25 cellular contexts compared by ENCODE assay signal in genomic region chr13:66774046-66774445, GRCh38.
DNase-seq lines count a peak whose midpoint lies in the region; ATAC-seq, FAIRE-seq and TF ChIP-seq lines count a peak whose summit lies in the region.
"Had no signal": no experiment of that assay in that cellular context is flagged by ENCODE, and none has a peak within 500 bp of the region (broad histone marks: within the 10 kb centered on the region; RNA-seq: fewer than 3 reads in every experiment).

No MANE protein-coding gene starts in this region.

- H4K20me1 ChIP-seq in mammary epithelial cell (ENCODE audit: insufficient read depth, low read length): no peaks in the 10 kb centered on the region
- H4K20me1 ChIP-seq: BLaER1 treated with 17β-estradiol and CSF1 and Interleukin-3, amounts not matched to agents 10 nM and 100 nM had no signal

- no peak overlapping the region for H3K4me3 ChIP-seq in mammary epithelial cell (replicated peaks in 1 of 3; ENCODE audit: insufficient read depth in 1 of 3, low read depth in 2 of 3, low read length in 3 of 3)
- no peak overlapping the region for H3K4me3 ChIP-seq in bronchial epithelial cell (ENCODE audit: low read depth, low read length)
- H3K4me3 ChIP-seq: A549; BLaER1 treated with 17β-estradiol and CSF1 and Interleukin-3, amounts not matched to agents 10 nM and 100 nM; GM12878; HAP-1 had no signal

- no peak for ATAC-seq in foreskin keratinocyte
- ATAC-seq: A549, GM12878 had no signal

- WGBS in mammary epithelial cell (ENCODE audit: low coverage, missing lambda C conversion rate): 61% methylated on average over 2 of the region's 2 CpGs

- TF ChIP-seq CTCF in mammary epithelial cell (conservative IDR thresholded peaks at IDR 0.05 in 1 of 2, IDR thresholded peaks at IDR 0.05 in 1 of 2; ENCODE audit: extremely low read depth in 1 of 2, insufficient read depth in 1 of 2, low read depth in 1 of 2, low read length in 2 of 2) (no peak), MCF 10A (IDR thresholded peaks at IDR 0.05; ENCODE audit: unreplicated experiment) (no peak), bronchial epithelial cell (IDR thresholded peaks at IDR 0.05; ENCODE audit: insufficient read depth, low read length, severe bottlenecking) (no peak), foreskin keratinocyte (conservative IDR thresholded peaks at IDR 0.05) (no peak), GM20000 (IDR thresholded peaks at IDR 0.05; ENCODE audit: extremely low read depth, missing control alignments) (no peak)

- no peaks in the 10 kb centered on the region for H3K27me3 Mint-ChIP-seq in MCF 10A (ENCODE audit: insufficient read depth, unreplicated experiment)
- H3K27me3 Mint-ChIP-seq: CD4-positive, alpha-beta T cell; CD8-positive, alpha-beta memory T cell had no signal

- no peaks in the 10 kb centered on the region for H3K9me3 ChIP-seq in mammary epithelial cell (replicated peaks; ENCODE audit: insufficient read depth, low read length)
- H3K9me3 ChIP-seq: A549; BE2C; BLaER1 treated with 17β-estradiol and CSF1 and Interleukin-3, amounts not matched to agents 10 nM and 100 nM; HAP-1 had no signal

- H3K36me3 ChIP-seq in mammary epithelial cell (ENCODE audit: insufficient read depth, low read length) (no peaks in the 10 kb centered on the region), bronchial epithelial cell (ENCODE audit: control insufficient read depth, insufficient read depth, low read length) (no peaks in the 10 kb centered on the region)
- H3K36me3 ChIP-seq: BE2C; BLaER1 treated with 17β-estradiol and CSF1 and Interleukin-3, amounts not matched to agents 10 nM and 100 nM; HAP-1 had no signal

- no peaks in the 10 kb centered on the region for H3K36me3 Mint-ChIP-seq in MCF 10A (ENCODE audit: insufficient read depth, unreplicated experiment)
- H3K36me3 Mint-ChIP-seq: CD14-positive monocyte; CD8-positive, alpha-beta memory T cell had no signal

- no peak overlapping the region for H3K4me2 ChIP-seq in mammary epithelial cell (ENCODE audit: insufficient read depth, low read depth, low read length)
- H3K4me2 ChIP-seq: A549; BLaER1 treated with 17β-estradiol and CSF1 and Interleukin-3, amounts not matched to agents 10 nM and 100 nM had no signal

- dilution Hi-C loops in mammary epithelial cell (cut with HindIII; ENCODE audit: low sequenced_read_pairs): no loop called here

- BruUV-seq in mammary epithelial cell (replicated peaks; lab: Mats Ljungman, UMichigan) (no TSS peak), MCF 10A (replicated peaks; lab: Mats Ljungman, UMichigan) (no TSS peak)

- intact Hi-C loops in mammary epithelial cell (cut with micrococcal nuclease) (no loop called here), MCF 10A (cut with micrococcal nuclease) (no loop called here)

- H3K27me3 ChIP-seq in mammary epithelial cell (ENCODE audit: insufficient read depth, low read length) (peaks cover 3% of the 10 kb centered on the region), bronchial epithelial cell (ENCODE audit: control insufficient read depth, insufficient read depth, low read length) (no peaks in the 10 kb centered on the region), foreskin keratinocyte (no peaks in the 10 kb centered on the region)
- H3K27me3 ChIP-seq: BE2C; BLaER1 treated with 17β-estradiol and CSF1 and Interleukin-3, amounts not matched to agents 10 nM and 100 nM had no signal

- no peak overlapping the region for H3K9ac ChIP-seq in mammary epithelial cell (ENCODE audit: insufficient read depth, low read length)
- H3K9ac ChIP-seq: BLaER1 treated with 17β-estradiol and CSF1 and Interleukin-3, amounts not matched to agents 10 nM and 100 nM had no signal

- in situ Hi-C loops in mammary epithelial cell (cut with MboI; ENCODE audit: low sequenced_read_pairs in 2 of 2): no loop called here

- no peak overlapping the region for H2AFZ ChIP-seq in mammary epithelial cell (ENCODE audit: low read depth, low read length)

- no peak for FAIRE-seq in bronchial epithelial cell (lab: Jason Lieb, UNC)
- FAIRE-seq: A549, D721Med, GM12878, H54 had no signal

- no peak overlapping the region for H3K27ac Mint-ChIP-seq in MCF 10A (ENCODE audit: low read depth, unreplicated experiment)
- H3K27ac Mint-ChIP-seq: CD14-positive monocyte; CD4-positive, alpha-beta T cell; CD8-positive, alpha-beta memory T cell had no signal

- DNase-seq in mammary epithelial cell (peak; percentile 29), MCF 10A (ENCODE audit: unreplicated experiment) (no peak), NCI-H69 (lab: John Stamatoyannopoulos, UW) (peak; percentile 85), bronchial epithelial cell (ENCODE audit: low read depth) (peak; percentile 71), foreskin keratinocyte (peak; percentile 42 to 88), GM20000 (ENCODE audit: low spot score) (no peak), DMS79 treated with DMSO at 0.1 percent for 48 hours (lab: John Stamatoyannopoulos, UW) (no peak)
- DNase-seq in central memory CD4-positive, alpha-beta T cell: no peak
- DNase-seq: 8988T; ACHN; AML-193; BE2C; CD4-positive, alpha-beta T cell; CD8-positive, alpha-beta memory T cell; DMS 273 treated with DMSO at 0.1 percent for 48 hours; EL; GDM1; GOT3 had no signal

- peaks cover 6% of the 10 kb centered on the region for H3K9me3 Mint-ChIP-seq in MCF 10A (ENCODE audit: unreplicated experiment)

- no peaks in the 10 kb centered on the region for H3K79me2 ChIP-seq in mammary epithelial cell (ENCODE audit: insufficient read depth, low read length)

- POLR2A ChIA-PET in MCF 10A (lab: Yijun Ruan, JAX): no interaction called here

- H3K27ac ChIP-seq in mammary epithelial cell (ENCODE audit: insufficient read depth, low read depth, low read length): no peak overlapping the region
- no peak overlapping the region for H3K27ac ChIP-seq in foreskin keratinocyte
- H3K27ac ChIP-seq: A549; BLaER1 treated with 17β-estradiol and CSF1 and Interleukin-3, amounts not matched to agents 10 nM and 100 nM had no signal

- CTCF ChIA-PET in mammary epithelial cell (lab: Charles Lee; ENCODE audit: low non-redundant PET) (no interaction called here), MCF 10A (lab: Yijun Ruan, JAX) (no interaction called here)

- H3K4me1 Mint-ChIP-seq in MCF 10A (ENCODE audit: insufficient read depth, unreplicated experiment): peaks cover 4% of the 10 kb centered on the region
- H3K4me1 Mint-ChIP-seq: CD8-positive, alpha-beta memory T cell had no signal

- no peak overlapping the region for H3K4me3 Mint-ChIP-seq in MCF 10A (ENCODE audit: unreplicated experiment)
- H3K4me3 Mint-ChIP-seq: CD14-positive monocyte; CD4-positive, alpha-beta T cell; CD8-positive, alpha-beta memory T cell had no signal

- no peaks in the 10 kb centered on the region for H3K4me1 ChIP-seq in mammary epithelial cell (ENCODE audit: insufficient read depth, low read length)
- no peaks in the 10 kb centered on the region for H3K4me1 ChIP-seq in foreskin keratinocyte
- H3K4me1 ChIP-seq: A549; BE2C; BLaER1 treated with 17β-estradiol and CSF1 and Interleukin-3, amounts not matched to agents 10 nM and 100 nM had no signal

Comparison
In these comparisons a context has a peak if more than half of its experiments do, and no peak if none do; other contexts are left out.
1. DNase-seq: peak in mammary epithelial cell (single experiment), NCI-H69 (single experiment), bronchial epithelial cell (single experiment) and foreskin keratinocyte (2 of 2); none in MCF 10A (single experiment), central memory CD4-positive, alpha-beta T cell (single experiment), GM20000 (single experiment) and DMS79 treated with DMSO at 0.1 percent for 48 hours (single experiment).